29 cellular contexts compared by ENCODE assay signal in the genomic region with DNA sequence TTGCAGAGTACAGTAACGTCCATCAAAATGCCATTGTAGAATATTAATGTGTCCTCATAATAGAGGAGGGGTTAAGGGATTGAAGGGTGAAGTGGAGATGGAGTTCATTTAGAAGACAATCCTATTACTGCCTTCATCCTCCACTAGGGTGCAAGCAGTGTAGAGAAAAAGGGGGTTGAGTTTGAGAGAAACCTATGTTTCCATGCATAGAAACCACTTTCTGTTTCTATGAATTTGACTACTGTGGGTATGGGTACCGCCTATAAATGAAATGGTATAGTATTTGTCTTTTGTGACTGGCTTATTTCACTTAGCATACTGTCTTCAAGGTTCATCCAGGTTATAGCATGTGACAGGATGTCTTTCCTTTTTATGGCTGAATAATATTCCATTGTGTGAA.
"Had no signal": no experiment of that assay in that cellular context is flagged by ENCODE, and none has a peak within 500 bp of the region (broad histone marks: within the 10 kb centered on the region; RNA-seq: fewer than 3 reads in every experiment).

No MANE protein-coding gene starts in this region.

- H3K36me3 ChIP-seq: SJCRH30 had no signal

- H3K27ac Mint-ChIP-seq: activated naive CD4-positive, alpha-beta T cell treated with anti-CD3 and anti-CD28 coated beads, Interleukin-2, amount 50 U/mL, for 72 hours; activated naive CD8-positive, alpha-beta T cell treated with anti-CD3 and anti-CD28 coated beads, Interleukin-2, amount 50 U/mL, for 24 hours had no signal

- DNase-seq: activated CD4-positive, alpha-beta T cell treated with anti-CD3 and anti-CD28 coated beads, Interleukin-2, amount 50 U/mL, for 48 hours; activated CD4-positive, CD25-positive, alpha-beta regulatory T cell; activated CD8-positive, alpha-beta memory T cell treated with anti-CD3 and anti-CD28 coated beads, Interleukin-2, amount 50 U/mL, for 48 hours; activated effector memory CD4-positive, alpha-beta T cell treated with Interleukin-2 at 50 U/mL for 16 hours; activated naive CD4-positive, alpha-beta T cell treated with Interleukin-2 at 50 U/mL for 16 hours; activated naive CD8-positive, alpha-beta T cell treated with anti-CD3 and anti-CD28 coated beads, Interleukin-2, amount 50 U/mL, for 24 hours; activated T-cell treated with anti-CD3 and anti-CD28 coated beads, Interleukin-2, amount 50 U/mL, for 1 hour; amniotic stem cell; body of pancreas; central memory CD4-positive, alpha-beta T cell; NCI-H1092; NCI-H1417; NCI-H1930; NCI-H2107; NCI-H2171 treated with DMSO at 0.1 percent for 48 hours; NCI-H226; NCI-H526 treated with DMSO at 0.1 percent for 48 hours; NCI-H82; NK-92 treated with Interleukin-12 subunit alpha and Interleukin-12 subunit beta, amount 100 ng/mL, for 24 hours; OCI-M1; RPMI8226; SJCRH30; SK-N-SH had no signal

- H3K27me3 Mint-ChIP-seq: activated naive CD8-positive, alpha-beta T cell treated with anti-CD3 and anti-CD28 coated beads, Interleukin-2, amount 50 U/mL, for 24 hours had no signal

- H3K27me3 ChIP-seq: ascending aorta, body of pancreas, SJCRH30 had no signal

- H3K4me3 Mint-ChIP-seq: activated naive CD8-positive, alpha-beta T cell treated with anti-CD3 and anti-CD28 coated beads, Interleukin-2, amount 50 U/mL, for 24 hours had no signal

- ATAC-seq: activated naive CD8-positive, alpha-beta T cell treated with anti-CD3 and anti-CD28 coated beads, Interleukin-2, amount 50 U/mL, for 24 hours; body of pancreas; Panc1; Right ventricle myocardium inferior had no signal

- H3K4me1 ChIP-seq: ascending aorta, body of pancreas had no signal

- H3K27ac ChIP-seq: ascending aorta, body of pancreas, KMS-11, SJCRH30, VCaP had no signal

- H3K9ac ChIP-seq: KMS-11, SK-N-SH had no signal

- H3K4me3 ChIP-seq: ascending aorta, body of pancreas, SJCRH30 had no signal

- H3K9me3 ChIP-seq: ascending aorta, body of pancreas, SJCRH30, SK-N-SH had no signal
